Comparison of ENCODE assay signal across 13 cellular contexts in genomic region chr5:134055015-134055414, GRCh38.
"Had no signal": no experiment of that assay in that cellular context is flagged by ENCODE, and none has a peak within 500 bp of the region (broad histone marks: within the 10 kb centered on the region; RNA-seq: fewer than 3 reads in every experiment).

No MANE protein-coding gene starts in this region.

- H3K27ac ChIP-seq: gastrocnemius medialis, ovary, testis had no signal

- H3K27me3 ChIP-seq: gastrocnemius medialis, heart right ventricle, ovary, testis had no signal

- H3K9me3 Mint-ChIP-seq: nephron progenitor cell; stimulated activated naive CD8-positive, alpha-beta T cell treated with anti-CD3 and anti-CD28 coated beads, Interleukin-15, Interleukin-2, amounts not matched to agents 100 ng/mL and 50 ng/mL, for 24 hours; T-helper 2 cell treated with Interferon-gamma antibody and Interleukin-4, amounts not matched to agents 5 μg/mL and 100 μg/mL, for 36 hours had no signal

- H3K4me3 Mint-ChIP-seq: activated CD4-positive, alpha-beta T cell treated with anti-CD3 and anti-CD28 coated beads for 36 hours; nephron progenitor cell; stimulated activated naive CD8-positive, alpha-beta T cell treated with anti-CD3 and anti-CD28 coated beads, Interleukin-15, Interleukin-2, amounts not matched to agents 100 ng/mL and 50 ng/mL, for 24 hours; T-helper 2 cell treated with Interferon-gamma antibody and Interleukin-4, amounts not matched to agents 5 μg/mL and 100 μg/mL, for 36 hours had no signal

- H3K9me3 ChIP-seq: gastrocnemius medialis, heart right ventricle, ovary, testis had no signal

- H3K27ac Mint-ChIP-seq: nephron progenitor cell; stimulated activated naive CD8-positive, alpha-beta T cell treated with anti-CD3 and anti-CD28 coated beads, Interleukin-15, Interleukin-2, amounts not matched to agents 100 ng/mL and 50 ng/mL, for 24 hours; T-helper 2 cell treated with Interferon-gamma antibody and Interleukin-4, amounts not matched to agents 5 μg/mL and 100 μg/mL, for 36 hours had no signal

- H3K4me3 ChIP-seq: gastrocnemius medialis, heart right ventricle, ovary, testis had no signal

- H3K36me3 ChIP-seq: gastrocnemius medialis, heart right ventricle, ovary had no signal

- DNase-seq: activated CD4-positive, alpha-beta T cell treated with anti-CD3 and anti-CD28 coated beads for 36 hours; central memory CD4-positive, alpha-beta T cell; cortex of kidney; effector memory CD4-positive, alpha-beta T cell; gastrocnemius medialis; heart right ventricle; nephron progenitor cell; ovary; stimulated activated CD4-positive, alpha-beta T cell treated with anti-CD3 and anti-CD28 coated beads, Interleukin-15, amount 100 ng/mL, for 24 hours; stimulated activated CD4-positive, alpha-beta T cell treated with anti-CD3 and anti-CD28 coated beads, Interleukin-4, amount 100 ng/mL, for 24 hours; testis had no signal

- H3K4me1 ChIP-seq: testis had no signal

- H3K27me3 Mint-ChIP-seq: activated CD4-positive, alpha-beta T cell treated with anti-CD3 and anti-CD28 coated beads for 36 hours; stimulated activated naive CD8-positive, alpha-beta T cell treated with anti-CD3 and anti-CD28 coated beads, Interleukin-15, Interleukin-2, amounts not matched to agents 100 ng/mL and 50 ng/mL, for 24 hours had no signal
